Comparison of ENCODE assay signal across 1 cellular context in genomic region chr11:64888761-64889511, GRCh38.
A peak's percentile ranks its signal among the peaks of the same experiment; 100 is the strongest.
TF ChIP-seq lines count a peak whose summit lies in the region.

No MANE protein-coding gene starts in this region.

TF ChIP-seq in K562, 482 proteins besides CTCF, POLR2A, EP300 and RAD21 (continued from another document and continues in another):
- TF ChIP-seq RERE (CRISPR knock-in tag; IDR thresholded peaks at IDR 0.05; ENCODE audit: borderline replicate concordance) (no peak), TBL1XR1 (IDR thresholded peaks at IDR 0.05; ENCODE audit: low read length in 2 of 2) (peak; percentile 52 to 91; a peak in 3 of 4 replicates), C11orf30 (IDR thresholded peaks at IDR 0.05; ENCODE audit: low read depth) (peak; percentile 78), E2F4 (CRISPR knock-in tag; IDR thresholded peaks at IDR 0.05; ENCODE audit: low read depth) (peak; percentile 70), HDAC1 (IDR thresholded peaks at IDR 0.05) (peak in 1 of 2 experiments; percentile 94; a peak in 2 of 4 replicates), KAT7 (CRISPR knock-in tag; IDR thresholded peaks at IDR 0.05; ENCODE audit: borderline replicate concordance) (no peak; the same call in 1 of the 2 replicates), MTF1 (CRISPR knock-in tag; IDR thresholded peaks at IDR 0.05; ENCODE audit: borderline replicate concordance) (no peak), CREB3L1 (IDR thresholded peaks at IDR 0.05; ENCODE audit: borderline replicate concordance, low read depth) (peak; percentile 63; the same call in 1 of the 2 replicates), BRCA1 (IDR thresholded peaks at IDR 0.05) (no peak), BRCA1 (CRISPR knock-in tag; IDR thresholded peaks at IDR 0.05) (no peak), ZNF431 (CRISPR knock-in tag; IDR thresholded peaks at IDR 0.05) (no peak), PHTF2 (CRISPR knock-in tag; IDR thresholded peaks at IDR 0.05) (no peak), LARP7 (IDR thresholded peaks at IDR 0.05) (no peak), PCBP2 (IDR thresholded peaks at IDR 0.05; ENCODE audit: low read depth, low read length, poor library complexity, severe bottlenecking) (no peak), CREBBP (IDR thresholded peaks at IDR 0.05; ENCODE audit: low read depth, low read length) (no peak), ZNF384 (IDR thresholded peaks at IDR 0.05; ENCODE audit: low read depth, low read length) (0 out of 2 replicates have a peak, but pooled peaks have one; percentile 18), ELF2 (CRISPR knock-in tag; IDR thresholded peaks at IDR 0.05) (no peak), DPF2 (IDR thresholded peaks at IDR 0.05) (peak; percentile 100), SAFB (IDR thresholded peaks at IDR 0.05; ENCODE audit: borderline replicate concordance, low read depth, low read length) (no peak), MLLT1 (IDR thresholded peaks at IDR 0.05) (0 out of 4 replicates have a peak, but pooled peaks have one; percentile 34 to 49), DLX4 (CRISPR knock-in tag; IDR thresholded peaks at IDR 0.05) (no peak), ZNF778 (CRISPR knock-in tag; IDR thresholded peaks at IDR 0.05) (no peak), EWSR1 (IDR thresholded peaks at IDR 0.05; ENCODE audit: borderline replicate concordance, low read depth, partially characterized antibody) (no peak), ARID1B (IDR thresholded peaks at IDR 0.05) (peak; percentile 99), ZNF707 (CRISPR knock-in tag; conservative IDR thresholded peaks at IDR 0.05) (no peak), PRMT5 (CRISPR knock-in tag; IDR thresholded peaks at IDR 0.05) (no peak), TSHZ1 (CRISPR knock-in tag; IDR thresholded peaks at IDR 0.05) (no peak), ZFP30 (CRISPR knock-in tag; IDR thresholded peaks at IDR 0.05; ENCODE audit: borderline replicate concordance) (no peak), CXXC5 (CRISPR knock-in tag; IDR thresholded peaks at IDR 0.05) (peak; percentile 94), NRF1 (conservative IDR thresholded peaks at IDR 0.05 in 1 of 2, IDR thresholded peaks at IDR 0.05 in 1 of 2) (peak; percentile 55 to 66), HMGN3 (IDR thresholded peaks at IDR 0.05; ENCODE audit: borderline replicate concordance, extremely low read depth, insufficient read length, low read depth, low read length) (peak; percentile 100), POLR2H (tag; IDR thresholded peaks at IDR 0.05; ENCODE audit: low read depth) (no peak), FOXP4 (CRISPR knock-in tag; IDR thresholded peaks at IDR 0.05; ENCODE audit: borderline replicate concordance) (no peak), ELF1 (tag; IDR thresholded peaks at IDR 0.05) (no peak), SRSF9 (IDR thresholded peaks at IDR 0.05; ENCODE audit: borderline replicate concordance, low read depth, low read length) (no peak), FOS (IDR thresholded peaks at IDR 0.05; ENCODE audit: extremely low read depth, insufficient read length) (peak; percentile 25), SIN3A (IDR thresholded peaks at IDR 0.05; ENCODE audit: borderline replicate concordance in 2 of 2, control insufficient read depth in 1 of 2, low read depth in 2 of 2, low read length in 2 of 2) (no peak), ZNF280A (IDR thresholded peaks at IDR 0.05; ENCODE audit: low read depth, partially characterized antibody) (no peak), ZNF197 (CRISPR knock-in tag; IDR thresholded peaks at IDR 0.05; ENCODE audit: low read depth) (no peak), BRD4 (IDR thresholded peaks at IDR 0.05) (no peak), ZNF3 (CRISPR knock-in tag; IDR thresholded peaks at IDR 0.05) (no peak), BCOR (IDR thresholded peaks at IDR 0.05) (peak; percentile 94)
